Comparison of ENCODE assay signal across 14 cellular contexts in the genomic region with DNA sequence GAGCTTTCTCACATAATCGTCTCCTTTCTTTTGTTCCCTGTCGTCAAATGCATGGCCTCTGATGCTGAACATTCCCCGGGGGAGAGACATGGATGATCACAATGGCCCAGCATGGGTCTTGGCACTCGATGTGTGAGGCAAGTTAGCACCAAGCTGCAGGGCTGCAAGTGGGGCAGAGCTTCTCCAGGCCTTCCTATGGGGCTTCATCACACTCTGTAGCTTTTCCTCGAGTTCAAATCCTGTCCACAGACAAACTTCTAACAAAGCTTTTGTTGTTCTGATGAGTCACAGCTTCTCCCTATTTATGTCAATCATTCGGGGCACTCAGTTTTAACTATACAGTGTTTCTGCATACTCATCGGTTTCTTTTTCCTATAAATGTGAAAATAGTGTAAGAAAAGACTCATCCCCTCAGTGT.
A peak's percentile ranks its signal among the peaks of the same experiment; 100 is the strongest.
DNase-seq lines count a peak whose midpoint lies in the region; ATAC-seq lines count a peak whose summit lies in the region.
"Had no signal": no experiment of that assay in that cellular context is flagged by ENCODE, and none has a peak within 500 bp of the region (broad histone marks: within the 10 kb centered on the region; RNA-seq: fewer than 3 reads in every experiment).

No MANE protein-coding gene starts in this region.

- peak overlapping the region; percentile 68 for H3K27ac ChIP-seq in GM23248
- H3K27ac ChIP-seq: gastrocnemius medialis had no signal

- ATAC-seq in left colon (no peak), GM18868 (IDR thresholded peaks at IDR 0.05; ENCODE audit: unreplicated experiment) (no peak)
- ATAC-seq: gastrocnemius medialis; natural killer cell treated with Interleukin-12 subunit alpha and Interleukin-12 subunit beta and Interleukin-15 and Interleukin-18, amount 100 ng/mL, for 72 hours had no signal

- DNase-seq in Ammon's horn (ENCODE audit: low spot score) = peak; percentile 13
- DNase-seq in GM23248 = no peak
- no peak for DNase-seq in activated CD4-positive, alpha-beta memory T cell treated with anti-CD3 and anti-CD28 coated beads, Interleukin-2, amount 10 ng/mL, durations not matched to agents 7 days and 5 days
- peak; percentile 88 for DNase-seq in foreskin melanocyte
- DNase-seq in left colon = no peak
- DNase-seq in AG08395 (ENCODE audit: low spot score) = no peak
- no peak for DNase-seq in NCI-H446 treated with DMSO at 0.1 percent for 48 hours (lab: John Stamatoyannopoulos, UW)
- DNase-seq: activated naive CD4-positive, alpha-beta T cell treated with anti-CD3 and anti-CD28 coated beads, Interleukin-2, amount 50 U/mL, for 16 hours; gastrocnemius medialis; KG1; NCI-H187; SW 1271 had no signal

- no peaks in the 10 kb centered on the region for H3K79me2 ChIP-seq in GM23248 (ENCODE audit: insufficient read depth)

- no peaks in the 10 kb centered on the region for H3K36me3 ChIP-seq in GM23248 (ENCODE audit: low read depth)
- H3K36me3 ChIP-seq: gastrocnemius medialis had no signal

- H3K4me1 Mint-ChIP-seq in activated CD4-positive, alpha-beta memory T cell treated with anti-CD3 and anti-CD28 coated beads, Interleukin-2, amount 10 ng/mL, durations not matched to agents 7 days and 5 days = peaks cover 13% of the 10 kb centered on the region

- H3K9ac ChIP-seq in GM23248 = no peak overlapping the region

- H4K20me1 ChIP-seq in GM23248 (ENCODE audit: insufficient read depth) = no peaks in the 10 kb centered on the region

- peak overlapping the region; percentile 58 for H3K27ac Mint-ChIP-seq in activated CD4-positive, alpha-beta memory T cell treated with anti-CD3 and anti-CD28 coated beads, Interleukin-2, amount 10 ng/mL, durations not matched to agents 7 days and 5 days
- H3K27ac Mint-ChIP-seq: natural killer cell treated with Interleukin-12 subunit alpha and Interleukin-12 subunit beta and Interleukin-15 and Interleukin-18, amount 100 ng/mL, for 72 hours had no signal

- H3K4me3 ChIP-seq in GM23248 = no peak overlapping the region
- H3K4me3 ChIP-seq: gastrocnemius medialis had no signal

- H3K9me3 Mint-ChIP-seq in activated CD4-positive, alpha-beta memory T cell treated with anti-CD3 and anti-CD28 coated beads, Interleukin-2, amount 10 ng/mL, durations not matched to agents 7 days and 5 days = peaks cover 5% of the 10 kb centered on the region

- no peaks in the 10 kb centered on the region for H3K9me3 ChIP-seq in GM23248 (ENCODE audit: low read depth)
- H3K9me3 ChIP-seq: gastrocnemius medialis had no signal

- no peaks in the 10 kb centered on the region for H3K27me3 ChIP-seq in GM23248 (replicated peaks; ENCODE audit: insufficient read depth)
- H3K27me3 ChIP-seq: gastrocnemius medialis had no signal

- CTCF ChIA-PET in activated CD4-positive, alpha-beta memory T cell treated with anti-CD3 and anti-CD28 coated beads, Interleukin-2, amount 10 ng/mL, durations not matched to agents 7 days and 5 days (lab: Charles Lee) = no interaction called here

- peak overlapping the region; percentile 3 for H3K4me2 ChIP-seq in GM23248 (ENCODE audit: unreplicated experiment)

- no peaks in the 10 kb centered on the region for H3K9me2 ChIP-seq in GM23248 (ENCODE audit: insufficient read depth)

- H2AFZ ChIP-seq in GM23248 = no peak overlapping the region

- H3K36me3 Mint-ChIP-seq in activated CD4-positive, alpha-beta memory T cell treated with anti-CD3 and anti-CD28 coated beads, Interleukin-2, amount 10 ng/mL, durations not matched to agents 7 days and 5 days (ENCODE audit: low read depth) = no peaks in the 10 kb centered on the region
- H3K36me3 Mint-ChIP-seq: natural killer cell treated with Interleukin-12 subunit alpha and Interleukin-12 subunit beta and Interleukin-15 and Interleukin-18, amount 100 ng/mL, for 72 hours had no signal

- H3K4me3 Mint-ChIP-seq in activated CD4-positive, alpha-beta memory T cell treated with anti-CD3 and anti-CD28 coated beads, Interleukin-2, amount 10 ng/mL, durations not matched to agents 7 days and 5 days = no peak overlapping the region
- H3K4me3 Mint-ChIP-seq: natural killer cell treated with Interleukin-12 subunit alpha and Interleukin-12 subunit beta and Interleukin-15 and Interleukin-18, amount 100 ng/mL, for 72 hours had no signal

- H3F3A ChIP-seq in GM23248 (ENCODE audit: insufficient read depth) = peaks cover 33% of the 10 kb centered on the region

- POLR2A ChIA-PET in activated CD4-positive, alpha-beta memory T cell treated with anti-CD3 and anti-CD28 coated beads, Interleukin-2, amount 10 ng/mL, durations not matched to agents 7 days and 5 days (lab: Charles Lee) = no interaction called here

- in situ Hi-C loops in GM23248 (cut with MboI) = no loop called here

- intact Hi-C loops in left colon (cut with DNase I, micrococcal nuclease) = no loop called here

- peaks cover 36% of the 10 kb centered on the region for H3K4me1 ChIP-seq in GM23248 (ENCODE audit: insufficient read depth)

- no peaks in the 10 kb centered on the region for H3K27me3 Mint-ChIP-seq in activated CD4-positive, alpha-beta memory T cell treated with anti-CD3 and anti-CD28 coated beads, Interleukin-2, amount 10 ng/mL, durations not matched to agents 7 days and 5 days
- H3K27me3 Mint-ChIP-seq: natural killer cell treated with Interleukin-12 subunit alpha and Interleukin-12 subunit beta and Interleukin-15 and Interleukin-18, amount 100 ng/mL, for 72 hours had no signal

- 36 to 40% methylated on average over 7 of the region's 7 CpGs for WGBS in GM23248 (ENCODE audit: low coverage in 1 of 2, low lambda C conversion rate in 2 of 2, missing lambda C conversion rate in 2 of 2), 2 experiments

Comparison
In these comparisons a context has a peak if more than half of its experiments do, and no peak if none do; other contexts are left out.
1. DNase-seq: peak in Ammon's horn (single experiment) and foreskin melanocyte (single experiment); none in GM23248 (single experiment), activated CD4-positive, alpha-beta memory T cell treated with anti-CD3 and anti-CD28 coated beads, Interleukin-2, amount 10 ng/mL, durations not matched to agents 7 days and 5 days (single experiment), left colon (0 of 2), AG08395 (single experiment) and NCI-H446 treated with DMSO at 0.1 percent for 48 hours (single experiment).